17 cellular contexts compared by ENCODE assay signal in the genomic region with DNA sequence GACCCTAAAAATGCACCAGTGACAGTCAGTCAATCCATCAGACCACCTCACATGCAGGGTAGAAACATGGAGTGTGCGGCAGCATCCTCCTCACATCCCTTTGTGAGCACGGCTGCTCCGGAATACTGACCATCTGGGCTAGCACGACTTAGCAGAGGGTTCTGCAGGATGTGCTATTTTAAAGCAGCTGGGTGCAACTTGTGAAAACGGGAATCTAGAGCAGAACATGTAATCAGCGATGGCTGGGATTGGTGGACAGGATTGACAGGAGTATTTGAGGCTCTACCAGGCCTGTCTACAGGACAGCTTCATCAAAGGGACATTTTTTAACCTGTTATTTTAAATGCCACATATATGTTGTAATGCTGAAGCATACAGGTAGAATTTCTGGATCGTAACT.
"Had no signal": no experiment of that assay in that cellular context is flagged by ENCODE, and none has a peak within 500 bp of the region (broad histone marks: within the 10 kb centered on the region; RNA-seq: fewer than 3 reads in every experiment).

No MANE protein-coding gene starts in this region.

- H3K9me3 Mint-ChIP-seq: activated naive CD8-positive, alpha-beta T cell treated with anti-CD3 and anti-CD28 coated beads, Interleukin-2, amount 10 ng/mL, durations not matched to agents 7 days and 5 days; activated T-cell treated with anti-CD3 and anti-CD28 coated beads, Interleukin-2, amount 50 U/mL, for 4 hours; natural killer cell; T-helper 1 cell treated with Interleukin-12 subunit alpha and Interleukin-12 subunit beta and Interleukin-4 antibody, amounts not matched to agents 30 μg/mL and 1 μg/mL, for 36 hours had no signal

- H3K4me1 ChIP-seq: gastroesophageal sphincter, testis, upper lobe of right lung had no signal

- ATAC-seq: activated T-cell treated with anti-CD3 and anti-CD28 coated beads, Interleukin-2, amount 50 U/mL, for 4 hours; gastroesophageal sphincter; natural killer cell; stimulated activated naive CD8-positive, alpha-beta T cell treated with anti-CD3 and anti-CD28 coated beads, Interleukin-15, Interleukin-2, amounts not matched to agents 100 U/mL and 50 U/mL, for 24 hours; upper lobe of right lung had no signal

- H3K36me3 ChIP-seq: upper lobe of right lung had no signal

- H3K27me3 Mint-ChIP-seq: activated naive CD8-positive, alpha-beta T cell treated with anti-CD3 and anti-CD28 coated beads, Interleukin-2, amount 10 ng/mL, durations not matched to agents 7 days and 5 days had no signal

- H3K9me3 ChIP-seq: gastroesophageal sphincter, testis, upper lobe of right lung had no signal

- H3K4me2 ChIP-seq: hepatocyte had no signal

- H3K27me3 ChIP-seq: gastroesophageal sphincter, hepatocyte, testis, upper lobe of right lung had no signal

- H3K4me3 Mint-ChIP-seq: activated naive CD8-positive, alpha-beta T cell treated with anti-CD3 and anti-CD28 coated beads, Interleukin-2, amount 10 ng/mL, durations not matched to agents 7 days and 5 days; activated T-cell treated with anti-CD3 and anti-CD28 coated beads, Interleukin-2, amount 50 U/mL, for 4 hours; natural killer cell; T-helper 1 cell treated with Interleukin-12 subunit alpha and Interleukin-12 subunit beta and Interleukin-4 antibody, amounts not matched to agents 30 μg/mL and 1 μg/mL, for 36 hours had no signal

- H3K4me3 ChIP-seq: gastroesophageal sphincter, hepatocyte, lung, testis, upper lobe of right lung had no signal

- DNase-seq: activated CD4-positive, CD25-positive, alpha-beta regulatory T cell; activated effector memory CD4-positive, alpha-beta T cell treated with anti-CD3 and anti-CD28 coated beads, Interleukin-2, amount 50 U/mL, for 16 hours; activated naive CD8-positive, alpha-beta T cell treated with anti-CD3 and anti-CD28 coated beads, Interleukin-2, amount 10 ng/mL, durations not matched to agents 7 days and 5 days; activated T-cell treated with anti-CD3 and anti-CD28 coated beads, Interleukin-2, amount 50 U/mL, for 4 hours; caudate nucleus; cortex of kidney; effector memory CD4-positive, alpha-beta T cell; natural killer cell; stimulated activated CD4-positive, alpha-beta T cell treated with anti-CD3 and anti-CD28 coated beads, Interleukin-4, amount 100 ng/mL, for 1 hour; stimulated activated CD8-positive, alpha-beta memory T cell treated with anti-CD3 and anti-CD28 coated beads, Interleukin-4, amount 100 ng/mL, for 48 hours; stimulated activated naive CD8-positive, alpha-beta T cell treated with anti-CD3 and anti-CD28 coated beads, Interleukin-15, Interleukin-2, amounts not matched to agents 100 U/mL and 50 U/mL, for 24 hours; testis; upper lobe of right lung had no signal

- H3K27ac Mint-ChIP-seq: activated naive CD8-positive, alpha-beta T cell treated with anti-CD3 and anti-CD28 coated beads, Interleukin-2, amount 10 ng/mL, durations not matched to agents 7 days and 5 days; T-helper 1 cell treated with Interleukin-12 subunit alpha and Interleukin-12 subunit beta and Interleukin-4 antibody, amounts not matched to agents 30 μg/mL and 1 μg/mL, for 36 hours had no signal

- H3K4me1 Mint-ChIP-seq: activated naive CD8-positive, alpha-beta T cell treated with anti-CD3 and anti-CD28 coated beads, Interleukin-2, amount 10 ng/mL, durations not matched to agents 7 days and 5 days; natural killer cell had no signal

- H3K27ac ChIP-seq: gastroesophageal sphincter, hepatocyte, testis, upper lobe of right lung had no signal

- H2AFZ ChIP-seq: hepatocyte had no signal
